1 cellular context compared by ENCODE assay signal in the genomic region with DNA sequence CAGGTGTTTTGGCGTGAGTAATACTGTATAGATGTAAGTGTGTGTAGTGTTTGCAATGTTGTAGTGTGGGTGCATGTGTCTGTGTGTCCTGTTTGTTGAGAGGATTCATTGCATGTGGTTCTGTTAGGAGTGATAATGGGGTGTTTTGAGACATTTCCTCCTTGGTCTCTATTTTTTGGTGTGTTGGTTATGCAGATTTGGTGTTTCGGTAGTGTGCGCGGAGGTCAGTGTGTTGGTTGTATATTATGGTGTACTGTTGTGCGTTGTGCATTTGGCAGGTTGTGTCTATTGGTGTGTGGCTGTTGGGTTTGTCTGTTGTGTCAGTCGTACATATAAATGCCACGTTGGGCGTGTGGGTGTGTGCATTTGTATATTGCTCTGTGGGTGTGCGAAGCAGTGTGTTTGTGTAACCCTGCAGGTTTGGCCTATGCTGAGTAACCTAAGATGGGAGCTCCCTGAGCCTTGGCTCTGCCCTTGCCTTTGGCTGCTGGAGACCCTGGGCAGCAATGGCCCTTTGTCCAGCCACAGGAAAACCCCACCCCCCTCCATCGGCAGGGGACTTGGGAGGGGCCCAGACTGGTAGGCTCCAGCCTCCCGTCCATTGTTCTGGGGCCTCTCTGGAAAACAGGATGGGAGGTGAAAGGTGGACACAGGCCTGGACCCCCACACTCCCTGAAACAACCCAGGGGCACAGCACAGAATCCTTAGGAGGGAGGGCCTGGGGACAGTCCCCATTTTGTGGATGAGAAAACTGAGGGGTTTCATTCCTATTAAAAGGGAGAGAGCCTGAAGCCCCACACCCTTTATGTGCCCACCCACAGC.
TF ChIP-seq lines count a peak whose summit lies in the region.

No MANE protein-coding gene starts in this region.

TF ChIP-seq in HepG2, 621 proteins besides CTCF, POLR2A, EP300 and RAD21 (continued from another document and continues in another):
- TF ChIP-seq ZBTB46 (CRISPR knock-in tag; IDR thresholded peaks at IDR 0.05; ENCODE audit: borderline replicate concordance) (no peak), EEA1 (CRISPR knock-in tag; IDR thresholded peaks at IDR 0.05; ENCODE audit: borderline replicate concordance) (no peak), LCORL (IDR thresholded peaks at IDR 0.05) (peak; percentile 58; the same call in 1 of the 2 replicates), LCORL (CRISPR knock-in tag; IDR thresholded peaks at IDR 0.05) (peak; percentile 74), JARID2 (CRISPR knock-in tag; IDR thresholded peaks at IDR 0.05; ENCODE audit: insufficient replicate concordance) (no peak), CENPX (CRISPR knock-in tag; IDR thresholded peaks at IDR 0.05) (no peak), ZGPAT (CRISPR knock-in tag; IDR thresholded peaks at IDR 0.05) (no peak), THRA (CRISPR knock-in tag; IDR thresholded peaks at IDR 0.05; ENCODE audit: borderline replicate concordance) (no peak), ARID3A (IDR thresholded peaks at IDR 0.05; ENCODE audit: low read depth, low read length) (no peak), ZNF678 (CRISPR knock-in tag; IDR thresholded peaks at IDR 0.05) (no peak), RBAK (CRISPR knock-in tag; IDR thresholded peaks at IDR 0.05) (no peak), NONO (IDR thresholded peaks at IDR 0.05) (no peak), NONO (CRISPR knock-in tag; conservative IDR thresholded peaks at IDR 0.05) (peak; percentile 41; the same call in 1 of the 2 replicates), ZNF383 (CRISPR knock-in tag; IDR thresholded peaks at IDR 0.05; ENCODE audit: borderline replicate concordance) (0 out of 2 replicates have a peak, but pooled peaks have one; percentile 23), ZNF296 (CRISPR knock-in tag; conservative IDR thresholded peaks at IDR 0.05) (no peak), KDM2A (CRISPR knock-in tag; IDR thresholded peaks at IDR 0.05; ENCODE audit: borderline replicate concordance, low read depth) (no peak), CSRNP2 (CRISPR knock-in tag; conservative IDR thresholded peaks at IDR 0.05; ENCODE audit: low read depth) (no peak), ZNF18 (CRISPR knock-in tag; IDR thresholded peaks at IDR 0.05; ENCODE audit: insufficient replicate concordance) (no peak), CENPT (CRISPR knock-in tag; IDR thresholded peaks at IDR 0.05; ENCODE audit: low read depth) (no peak), GATA4 (IDR thresholded peaks at IDR 0.05; ENCODE audit: borderline replicate concordance, low read depth) (peak; percentile 77; the same call in 1 of the 2 replicates), ZNF451 (CRISPR knock-in tag; IDR thresholded peaks at IDR 0.05) (no peak), AGO2 (optimal IDR thresholded peaks at IDR 0.05; ENCODE audit: low read depth, low read length) (no peak), MYNN (CRISPR knock-in tag; IDR thresholded peaks at IDR 0.05; ENCODE audit: low read depth) (no peak), ZNF496 (CRISPR knock-in tag; IDR thresholded peaks at IDR 0.05; ENCODE audit: insufficient replicate concordance) (no peak), THAP7 (CRISPR knock-in tag; IDR thresholded peaks at IDR 0.05) (no peak), CREM (IDR thresholded peaks at IDR 0.05) (peak; percentile 56), CREM (CRISPR knock-in tag; IDR thresholded peaks at IDR 0.05) (no peak), FOXP1 (IDR thresholded peaks at IDR 0.05) (no peak; the same call in none of the 2 replicates), FOXP1 (CRISPR knock-in tag; IDR thresholded peaks at IDR 0.05) (peak; percentile 30; the same call in 1 of the 2 replicates), PHF8 (CRISPR knock-in tag; IDR thresholded peaks at IDR 0.05) (no peak; the same call in 1 of the 2 replicates), ZNF253 (CRISPR knock-in tag; IDR thresholded peaks at IDR 0.05; ENCODE audit: borderline replicate concordance) (no peak), TCF7 (IDR thresholded peaks at IDR 0.05; ENCODE audit: low read depth) (no peak), ZMYM4 (CRISPR knock-in tag; IDR thresholded peaks at IDR 0.05) (no peak), ATAD3A (CRISPR knock-in tag; IDR thresholded peaks at IDR 0.05) (no peak), AFF4 (CRISPR knock-in tag; IDR thresholded peaks at IDR 0.05) (no peak), MIER3 (CRISPR knock-in tag; IDR thresholded peaks at IDR 0.05; ENCODE audit: borderline replicate concordance) (no peak), ZNF563 (CRISPR knock-in tag; IDR thresholded peaks at IDR 0.05) (0 out of 2 replicates have a peak, but pooled peaks have one; percentile 36), ZIK1 (CRISPR knock-in tag; IDR thresholded peaks at IDR 0.05; ENCODE audit: borderline replicate concordance, low read depth) (0 out of 2 replicates have a peak, but pooled peaks have one; percentile 29), MXD3 (CRISPR knock-in tag; IDR thresholded peaks at IDR 0.05) (peak; percentile 55; the same call in 1 of the 2 replicates)
- TF ChIP-seq, protein P1, sequence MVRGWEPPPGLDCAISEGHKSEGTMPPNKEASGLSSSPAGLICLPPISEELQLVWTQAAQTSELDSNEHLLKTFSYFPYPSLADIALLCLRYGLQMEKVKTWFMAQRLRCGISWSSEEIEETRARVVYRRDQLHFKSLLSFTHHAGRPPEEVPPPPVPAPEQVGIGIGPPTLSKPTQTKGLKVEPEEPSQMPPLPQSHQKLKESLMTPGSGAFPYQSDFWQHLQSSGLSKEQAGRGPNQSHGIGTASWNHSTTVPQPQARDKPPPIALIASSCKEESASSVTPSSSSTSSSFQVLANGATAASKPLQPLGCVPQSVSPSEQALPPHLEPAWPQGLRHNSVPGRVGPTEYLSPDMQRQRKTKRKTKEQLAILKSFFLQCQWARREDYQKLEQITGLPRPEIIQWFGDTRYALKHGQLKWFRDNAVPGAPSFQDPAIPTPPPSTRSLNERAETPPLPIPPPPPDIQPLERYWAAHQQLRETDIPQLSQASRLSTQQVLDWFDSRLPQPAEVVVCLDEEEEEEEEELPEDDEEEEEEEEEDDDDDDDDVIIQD (CRISPR knock-in tag; IDR thresholded peaks at IDR 0.05; ENCODE audit: low read depth) = no peak; the same call in 1 of the 2 replicates
- TF ChIP-seq, protein P2, sequence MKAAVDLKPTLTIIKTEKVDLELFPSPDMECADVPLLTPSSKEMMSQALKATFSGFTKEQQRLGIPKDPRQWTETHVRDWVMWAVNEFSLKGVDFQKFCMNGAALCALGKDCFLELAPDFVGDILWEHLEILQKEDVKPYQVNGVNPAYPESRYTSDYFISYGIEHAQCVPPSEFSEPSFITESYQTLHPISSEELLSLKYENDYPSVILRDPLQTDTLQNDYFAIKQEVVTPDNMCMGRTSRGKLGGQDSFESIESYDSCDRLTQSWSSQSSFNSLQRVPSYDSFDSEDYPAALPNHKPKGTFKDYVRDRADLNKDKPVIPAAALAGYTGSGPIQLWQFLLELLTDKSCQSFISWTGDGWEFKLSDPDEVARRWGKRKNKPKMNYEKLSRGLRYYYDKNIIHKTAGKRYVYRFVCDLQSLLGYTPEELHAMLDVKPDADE (CRISPR knock-in tag; IDR thresholded peaks at IDR 0.05) = no peak
